In genomic region chr11:62791501-62792192, GRCh38 we compare ENCODE assay signal across 8 cellular contexts. TPM values are rescaled to one million over a fixed set of nuclear protein-coding genes. Genes with fewer than 3 reads are reported as not detected.
DNase-seq lines count a peak whose midpoint lies in the region; ATAC-seq and TF ChIP-seq lines count a peak whose summit lies in the region.

Gene TMEM223 (minus strand): TSS chr11:62792006. CDS start chr11:62791994, 12 bp downstream.

- H3K27ac ChIP-seq in DOHH2 (ENCODE audit: low read depth, low read length) (peak within 1 kb of the TSS; percentile 67), suprapubic skin (peak within 1 kb of the TSS; percentile 91)

- no peak for TF ChIP-seq EP300 in suprapubic skin (IDR thresholded peaks at IDR 0.05)

- DNase-seq in SK-N-DZ (ENCODE audit: low spot score): peak; percentile 81
- peak; percentile 93 for DNase-seq in activated naive CD4-positive, alpha-beta T cell treated with Interleukin-2 at 50 U/mL for 16 hours
- DNase-seq in germinal center (ENCODE audit: low spot score): peak; percentile 91
- peak; percentile 85 for DNase-seq in occipital lobe (lab: John Stamatoyannopoulos, UW)
- peak; percentile 90 to 94 for DNase-seq in suprapubic skin (ENCODE audit: low spot score in 2 of 2)

- H3K9me2 ChIP-seq in DOHH2 (replicated peaks; ENCODE audit: control insufficient read depth, low read length) (no peaks in the 10 kb centered on the region), Loucy (replicated peaks; ENCODE audit: low read depth, low read length) (no peaks in the 10 kb centered on the region)

- peaks cover 54% of the 10 kb centered on the region for H3K79me2 ChIP-seq in DOHH2 (ENCODE audit: control insufficient read depth, low read length)
- peaks cover 53% of the 10 kb centered on the region for H3K79me2 ChIP-seq in Loucy (ENCODE audit: insufficient read depth, low read length)

- no peaks in the 10 kb centered on the region for H3K27me3 ChIP-seq in DOHH2 (ENCODE audit: control insufficient read depth, low read length)
- no peaks in the 10 kb centered on the region for H3K27me3 ChIP-seq in Loucy (ENCODE audit: insufficient read depth, low read length, poor library complexity, severe bottlenecking)
- H3K27me3 ChIP-seq in suprapubic skin: no peaks in the 10 kb centered on the region

- WGBS in suprapubic skin: 3% methylated on average over 11 of the region's 58 CpGs

- H3F3A ChIP-seq in DOHH2 (ENCODE audit: control insufficient read depth, insufficient read depth) (peaks cover 18% of the 10 kb centered on the region), Loucy (ENCODE audit: low read depth) (0 out of 2 replicates have a peak, but pooled peaks cover 4% of the 10 kb centered on the region)

- no peak for TF ChIP-seq CTCF in DOHH2 (IDR thresholded peaks at IDR 0.05; ENCODE audit: low read depth, low read length, poor library complexity, severe bottlenecking)
- no peak for TF ChIP-seq CTCF in Loucy (conservative IDR thresholded peaks at IDR 0.05; ENCODE audit: low read length)
- TF ChIP-seq CTCF in suprapubic skin (IDR thresholded peaks at IDR 0.05): no peak

- H3K9me3 ChIP-seq in DOHH2 (ENCODE audit: control insufficient read depth, insufficient read depth, low read length) (no peaks in the 10 kb centered on the region), Loucy (ENCODE audit: insufficient read depth, low read depth, low read length) (no peaks in the 10 kb centered on the region), suprapubic skin (no peaks in the 10 kb centered on the region)

- H3K4me2 ChIP-seq in DOHH2 (ENCODE audit: low read length) (peak within 1 kb of the TSS; percentile 59), Loucy (ENCODE audit: low read depth, low read length, poor library complexity, severe bottlenecking) (peak within 1 kb of the TSS; percentile 91)

- H3K36me3 ChIP-seq in DOHH2 (ENCODE audit: control insufficient read depth, low read length) (peaks cover 85% of the 10 kb centered on the region), Loucy (ENCODE audit: insufficient read depth, low read length) (peaks cover 41% of the 10 kb centered on the region), suprapubic skin (peaks cover 54% of the 10 kb centered on the region)

- H3K4me1 ChIP-seq in DOHH2 (ENCODE audit: control insufficient read depth, low read length) (peaks cover 36% of the 10 kb centered on the region), Loucy (ENCODE audit: insufficient read depth, low read length, poor library complexity, severe bottlenecking) (peaks cover 27% of the 10 kb centered on the region), suprapubic skin (peaks cover 48% of the 10 kb centered on the region)

- peak within 1 kb of the TSS; percentile 77 for H2AFZ ChIP-seq in Loucy (ENCODE audit: low read length)

- ATAC-seq in GM21825 (IDR thresholded peaks at IDR 0.05; ENCODE audit: unreplicated experiment): peak; percentile 64

- peak in 1 of 2 donors; percentile 47 for TF ChIP-seq POLR2A in suprapubic skin (IDR thresholded peaks at IDR 0.05)

- peak within 1 kb of the TSS; percentile 99 for H3K4me3 ChIP-seq in DOHH2 (ENCODE audit: low read length)
- H3K4me3 ChIP-seq in Loucy (ENCODE audit: low read length, poor library complexity, severe bottlenecking): peak within 1 kb of the TSS; percentile 96
- H3K4me3 ChIP-seq in suprapubic skin: peak within 1 kb of the TSS; percentile 92

- H4K20me1 ChIP-seq in DOHH2 (ENCODE audit: control insufficient read depth, insufficient read depth, low read depth, low read length) (no peaks in the 10 kb centered on the region; the same call in 1 of the 2 replicates), Loucy (ENCODE audit: insufficient read depth, low read length, poor library complexity, severe bottlenecking) (peaks cover 21% of the 10 kb centered on the region)

- peak within 1 kb of the TSS; percentile 96 for H3K9ac ChIP-seq in Loucy (ENCODE audit: low read depth, low read length, poor library complexity, severe bottlenecking)

RNA-seq across cellular contexts. Expression of gene TMEM223, which starts in this region (rescaled TPM):
- polyA plus RNA-seq in SK-N-DZ (2014; cell fraction: cytosol; rRNA removed): 36.3 and 44.5 TPM in 2 replicates
- polyA plus RNA-seq in SK-N-DZ (2014; cell fraction: nucleus; rRNA removed): 35.3 and 42.2 TPM in 2 replicates
- total RNA-seq in occipital lobe (15.9 TPM), suprapubic skin (10 to 100 TPM; 15.9 to 30.2 (median 23.4) TPM)

Comparison
In these comparisons a context has a peak if more than half of its experiments do, and no peak if none do; other contexts are left out.
1. Peak in every context shown above with its lines: DNase-seq, ATAC-seq, H3K4me3 ChIP-seq and H3K27ac ChIP-seq.